1 cellular context compared by ENCODE assay signal in the genomic region with DNA sequence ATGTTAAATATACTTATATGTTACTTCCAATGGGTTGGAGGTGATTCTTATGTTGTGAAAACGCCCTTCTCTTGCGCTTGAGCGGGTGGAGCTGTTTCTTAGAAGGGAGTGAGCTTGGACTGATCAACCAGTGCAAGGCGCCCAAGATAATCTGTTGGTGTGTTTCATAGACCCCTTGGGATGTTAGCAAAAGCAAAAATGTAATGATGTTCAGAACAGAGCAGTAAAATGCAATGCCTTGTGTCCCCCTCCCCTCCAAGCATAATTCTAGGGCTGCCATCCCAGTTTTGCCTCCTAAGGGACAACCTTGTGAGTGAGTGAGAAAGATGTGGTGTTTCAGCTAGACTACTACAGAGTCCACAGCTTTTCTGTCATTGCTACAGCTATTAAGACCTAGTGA.
TF ChIP-seq lines count a peak whose summit lies in the region.

No MANE protein-coding gene starts in this region.

TF ChIP-seq in K562, 482 proteins besides CTCF, POLR2A, EP300 and RAD21 (continued from another document):
- TF ChIP-seq CREB5 (CRISPR knock-in tag; IDR thresholded peaks at IDR 0.05) (no peak), EP400 (IDR thresholded peaks at IDR 0.05) (no peak), NELFE (IDR thresholded peaks at IDR 0.05; ENCODE audit: insufficient read depth, insufficient read length) (no peak), PCBP1 (IDR thresholded peaks at IDR 0.05; ENCODE audit: low read depth, low read length, poor library complexity, severe bottlenecking) (no peak), ZFP30 (CRISPR knock-in tag; IDR thresholded peaks at IDR 0.05; ENCODE audit: borderline replicate concordance) (no peak), HSF4 (CRISPR knock-in tag; IDR thresholded peaks at IDR 0.05; ENCODE audit: borderline replicate concordance) (no peak), CEBPB (tag; IDR thresholded peaks at IDR 0.05) (no peak), E2F5 (CRISPR knock-in tag; IDR thresholded peaks at IDR 0.05) (no peak), ILK (tag; IDR thresholded peaks at IDR 0.05; ENCODE audit: borderline replicate concordance, low read depth) (no peak), NRF1 (conservative IDR thresholded peaks at IDR 0.05 in 1 of 2, IDR thresholded peaks at IDR 0.05 in 1 of 2) (no peak), ZNF785 (CRISPR knock-in tag; IDR thresholded peaks at IDR 0.05) (no peak), TAF15 (IDR thresholded peaks at IDR 0.05; ENCODE audit: low read depth, low read length) (no peak)
- TF ChIP-seq, protein P1, sequence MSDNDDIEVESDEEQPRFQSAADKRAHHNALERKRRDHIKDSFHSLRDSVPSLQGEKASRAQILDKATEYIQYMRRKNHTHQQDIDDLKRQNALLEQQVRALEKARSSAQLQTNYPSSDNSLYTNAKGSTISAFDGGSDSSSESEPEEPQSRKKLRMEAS (CRISPR knock-in tag; IDR thresholded peaks at IDR 0.05): no peak
- TF ChIP-seq, protein P2, sequence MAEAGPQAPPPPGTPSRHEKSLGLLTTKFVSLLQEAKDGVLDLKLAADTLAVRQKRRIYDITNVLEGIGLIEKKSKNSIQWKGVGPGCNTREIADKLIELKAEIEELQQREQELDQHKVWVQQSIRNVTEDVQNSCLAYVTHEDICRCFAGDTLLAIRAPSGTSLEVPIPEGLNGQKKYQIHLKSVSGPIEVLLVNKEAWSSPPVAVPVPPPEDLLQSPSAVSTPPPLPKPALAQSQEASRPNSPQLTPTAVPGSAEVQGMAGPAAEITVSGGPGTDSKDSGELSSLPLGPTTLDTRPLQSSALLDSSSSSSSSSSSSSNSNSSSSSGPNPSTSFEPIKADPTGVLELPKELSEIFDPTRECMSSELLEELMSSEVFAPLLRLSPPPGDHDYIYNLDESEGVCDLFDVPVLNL (CRISPR knock-in tag; IDR thresholded peaks at IDR 0.05; ENCODE audit: low read depth): no peak
